22 cellular contexts compared by ENCODE assay signal in the genomic region with DNA sequence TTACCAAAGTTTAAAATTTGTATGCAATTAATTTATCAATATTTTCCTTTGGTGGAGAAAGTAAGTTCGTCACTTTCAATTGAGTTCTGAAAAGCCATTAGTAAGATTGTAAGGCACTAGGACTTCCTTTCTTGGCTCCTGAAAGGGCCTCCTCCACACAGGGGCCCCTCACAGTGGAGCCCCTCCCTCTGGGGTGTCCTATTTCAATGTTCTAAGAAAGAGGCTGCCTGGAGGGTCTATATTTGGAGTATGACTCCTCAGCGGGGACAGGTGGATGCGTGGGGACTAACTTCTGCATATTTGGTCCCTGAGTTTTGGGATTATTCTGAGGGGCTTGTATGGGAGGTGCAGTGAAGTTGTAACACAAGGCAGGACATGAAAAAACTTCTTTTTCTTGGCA. TPM values are rescaled to one million over a fixed set of nuclear protein-coding genes. Genes with fewer than 3 reads are reported as not detected.
DNase-seq lines count a peak whose midpoint lies in the region; ATAC-seq, FAIRE-seq and TF ChIP-seq lines count a peak whose summit lies in the region.
"Had no signal": no experiment of that assay in that cellular context is flagged by ENCODE, and none has a peak within 500 bp of the region (broad histone marks: within the 10 kb centered on the region; RNA-seq: fewer than 3 reads in every experiment).

No MANE protein-coding gene starts in this region.

- POLR2A ChIA-PET in CD4-positive, alpha-beta T cell (lab: Charles Lee): no interaction called here
- POLR2A ChIA-PET in RWPE1 (lab: Yijun Ruan, JAX; ENCODE audit: low non-redundant PET): no interaction called here

- no peak overlapping the region for H3K9ac ChIP-seq in endodermal cell (ENCODE audit: extremely low read depth, low read length, poor library complexity, severe bottlenecking)

- TF ChIP-seq POLR2A in Peyer's patch (IDR thresholded peaks at IDR 0.05): no peak

- H3K27ac ChIP-seq in CD4-positive, alpha-beta T cell (ENCODE audit: low read depth, low read length): no peak overlapping the region
- H3K27ac ChIP-seq in endodermal cell (ENCODE audit: low read depth, low read length) (no peak overlapping the region), Peyer's patch (no peak overlapping the region), RWPE1 (no peak overlapping the region)
- H3K27ac ChIP-seq: esophagus muscularis mucosa, spleen, suprapubic skin had no signal

- H3K9me3 ChIP-seq in CD4-positive, alpha-beta T cell (ENCODE audit: control insufficient read depth, low read length): no peaks in the 10 kb centered on the region
- no peaks in the 10 kb centered on the region for H3K9me3 ChIP-seq in endodermal cell (ENCODE audit: control insufficient read depth, low read length)
- H3K9me3 ChIP-seq in Peyer's patch: no peaks in the 10 kb centered on the region
- H3K9me3 ChIP-seq: BE2C, esophagus muscularis mucosa, spleen, suprapubic skin had no signal

- H3K4me1 ChIP-seq in endodermal cell (ENCODE audit: control insufficient read depth, insufficient read depth, low read length) (no peaks in the 10 kb centered on the region), Peyer's patch (no peaks in the 10 kb centered on the region)
- H3K4me1 ChIP-seq: BE2C, spleen had no signal

- FAIRE-seq in frontal cortex (lab: Jason Lieb, UNC): no peak
- FAIRE-seq: RCC 7860 had no signal

- no peaks in the 10 kb centered on the region for H3K9me3 Mint-ChIP-seq in CD4-positive, alpha-beta T cell
- H3K9me3 Mint-ChIP-seq in endodermal cell (peaks cover 40% of the 10 kb centered on the region), nephron progenitor cell (peaks cover 29% of the 10 kb centered on the region)
- H3K9me3 Mint-ChIP-seq: activated naive CD8-positive, alpha-beta T cell treated with anti-CD3 and anti-CD28 coated beads, Interleukin-2, amount 50 U/mL, for 24 hours; stimulated activated naive B cell treated with anti-CD40 and anti-IgM and Interleukin-4, amounts not matched to agents 10 μg/mL and 1 μg/mL and 100 μg/mL, for 72 hours; T-helper 1 cell treated with Interleukin-12 subunit alpha and Interleukin-12 subunit beta and Interleukin-4 antibody, amounts not matched to agents 30 μg/mL and 1 μg/mL, for 36 hours had no signal

- H3K4me3 Mint-ChIP-seq in CD4-positive, alpha-beta T cell: peak overlapping the region; percentile 54
- H3K4me3 Mint-ChIP-seq in endodermal cell (no peak overlapping the region), nephron progenitor cell (peak overlapping the region; percentile 52)
- H3K4me3 Mint-ChIP-seq: activated naive CD8-positive, alpha-beta T cell treated with anti-CD3 and anti-CD28 coated beads, Interleukin-2, amount 50 U/mL, for 24 hours; stimulated activated naive B cell treated with anti-CD40 and anti-IgM and Interleukin-4, amounts not matched to agents 10 μg/mL and 1 μg/mL and 100 μg/mL, for 72 hours; T-helper 1 cell treated with Interleukin-12 subunit alpha and Interleukin-12 subunit beta and Interleukin-4 antibody, amounts not matched to agents 30 μg/mL and 1 μg/mL, for 36 hours had no signal

- no peaks in the 10 kb centered on the region for H3K27me3 Mint-ChIP-seq in CD4-positive, alpha-beta T cell
- no peaks in the 10 kb centered on the region for H3K27me3 Mint-ChIP-seq in endodermal cell (ENCODE audit: insufficient read depth)
- no peaks in the 10 kb centered on the region for H3K27me3 Mint-ChIP-seq in nephron progenitor cell (ENCODE audit: low read depth, poor library complexity)

- no peaks in the 10 kb centered on the region for H3K27me3 ChIP-seq in CD4-positive, alpha-beta T cell (ENCODE audit: control insufficient read depth, insufficient read depth, low read length)
- no peaks in the 10 kb centered on the region for H3K27me3 ChIP-seq in endodermal cell (ENCODE audit: control insufficient read depth, insufficient read depth, low read length, poor library complexity, severe bottlenecking)
- no peaks in the 10 kb centered on the region for H3K27me3 ChIP-seq in Peyer's patch
- H3K27me3 ChIP-seq: BE2C, esophagus muscularis mucosa, suprapubic skin had no signal

- no peak for TF ChIP-seq CTCF in CD4-positive, alpha-beta T cell (IDR thresholded peaks at IDR 0.05)
- TF ChIP-seq CTCF in endodermal cell (conservative IDR thresholded peaks at IDR 0.05) (no peak), nephron progenitor cell (IDR thresholded peaks at IDR 0.05) (no peak), Peyer's patch (IDR thresholded peaks at IDR 0.05) (no peak), RWPE1 (conservative IDR thresholded peaks at IDR 0.05; ENCODE audit: low read depth) (no peak)

- peaks cover 8% of the 10 kb centered on the region for H3K4me1 Mint-ChIP-seq in CD4-positive, alpha-beta T cell (ENCODE audit: low read depth)
- H3K4me1 Mint-ChIP-seq in endodermal cell: no peaks in the 10 kb centered on the region
- H3K4me1 Mint-ChIP-seq in nephron progenitor cell: peaks cover 21% of the 10 kb centered on the region

- DNase-seq in CD4-positive, alpha-beta T cell: no peak
- DNase-seq in LHCN-M2 (ENCODE audit: low read depth) (peak; percentile 25), endodermal cell (peak; percentile 51), nephron progenitor cell (no peak), Peyer's patch (no peak), SKM-1 treated with dmso at 0.1 percent for 144 hours (lab: John Stamatoyannopoulos, UW; ENCODE audit: unreplicated experiment) (no peak), RWPE1 (ENCODE audit: low spot score) (no peak), frontal cortex (ENCODE audit: low spot score in 2 of 2) (no peak)
- DNase-seq: activated gamma-delta T cell treated with Interleukin-2 at 50 U/mL for 16 hours; activated naive CD8-positive, alpha-beta T cell treated with anti-CD3 and anti-CD28 coated beads, Interleukin-2, amount 50 U/mL, for 24 hours; BE2C; COR-L47; kidney glomerular epithelial cell; NCI-H2107; NCI-H526; spleen; stimulated activated CD4-positive, alpha-beta T cell treated with anti-CD3 and anti-CD28 coated beads, Interleukin-4, amount 100 ng/mL, for 1 hour; stimulated activated naive B cell treated with anti-CD40 and anti-IgM and Interleukin-4, amounts not matched to agents 10 μg/mL and 1 μg/mL and 100 μg/mL, for 72 hours had no signal

- peaks cover 9% of the 10 kb centered on the region for H3K36me3 Mint-ChIP-seq in CD4-positive, alpha-beta T cell (ENCODE audit: low read depth)
- H3K36me3 Mint-ChIP-seq in endodermal cell (ENCODE audit: low read depth) (peaks cover 16% of the 10 kb centered on the region), nephron progenitor cell (ENCODE audit: low read depth) (peaks cover 17% of the 10 kb centered on the region)
- H3K36me3 Mint-ChIP-seq: stimulated activated naive B cell treated with anti-CD40 and anti-IgM and Interleukin-4, amounts not matched to agents 10 μg/mL and 1 μg/mL and 100 μg/mL, for 72 hours had no signal

- ATAC-seq in CD4-positive, alpha-beta T cell (ENCODE audit: poor library complexity): no peak
- ATAC-seq: activated naive CD8-positive, alpha-beta T cell treated with anti-CD3 and anti-CD28 coated beads, Interleukin-2, amount 50 U/mL, for 24 hours; stimulated activated naive B cell treated with anti-CD40 and anti-IgM and Interleukin-4, amounts not matched to agents 10 μg/mL and 1 μg/mL and 100 μg/mL, for 72 hours had no signal

- no peaks in the 10 kb centered on the region for H3K36me3 ChIP-seq in endodermal cell (ENCODE audit: control insufficient read depth, insufficient read depth, low read length)
- H3K36me3 ChIP-seq in Peyer's patch: no peaks in the 10 kb centered on the region
- H3K36me3 ChIP-seq: BE2C, spleen, suprapubic skin had no signal

- intact Hi-C loops in CD4-positive, alpha-beta T cell (cut with DNase I, micrococcal nuclease): no loop called here

- no peak overlapping the region for H3K4me3 ChIP-seq in endodermal cell (ENCODE audit: low read length)
- H3K4me3 ChIP-seq in Peyer's patch: no peak overlapping the region
- H3K4me3 ChIP-seq: esophagus muscularis mucosa, spleen, suprapubic skin had no signal

- WGBS in endodermal cell (ENCODE audit: insufficient coverage in 1 of 2, insufficient read length in 1 of 2), 2 experiments: 31% methylated on average over 2 of the region's 3 CpGs; no CpG with 5 or more reads in 1 of the 2 experiments

- H3K27ac Mint-ChIP-seq in CD4-positive, alpha-beta T cell: no peak overlapping the region
- H3K27ac Mint-ChIP-seq in endodermal cell: no peak overlapping the region
- no peak overlapping the region for H3K27ac Mint-ChIP-seq in nephron progenitor cell
- H3K27ac Mint-ChIP-seq: activated naive CD8-positive, alpha-beta T cell treated with anti-CD3 and anti-CD28 coated beads, Interleukin-2, amount 50 U/mL, for 24 hours; stimulated activated naive B cell treated with anti-CD40 and anti-IgM and Interleukin-4, amounts not matched to agents 10 μg/mL and 1 μg/mL and 100 μg/mL, for 72 hours; T-helper 1 cell treated with Interleukin-12 subunit alpha and Interleukin-12 subunit beta and Interleukin-4 antibody, amounts not matched to agents 30 μg/mL and 1 μg/mL, for 36 hours had no signal

- CTCF ChIA-PET in CD4-positive, alpha-beta T cell (lab: Charles Lee): no interaction called here
- CTCF ChIA-PET in RWPE1 (lab: Yijun Ruan, JAX): no interaction called here

RNA-seq across cellular contexts. Expression of a gene that starts 1.6 kb away (rescaled TPM):
- total RNA-seq in CD4-positive, alpha-beta T cell: 10 to 100 TPM; 17.9 to 20.5 TPM
- 0.92 and 1.2 TPM in 2 replicates for total RNA-seq in LHCN-M2 (2014; rRNA removed)
- polyA plus RNA-seq in LHCN-M2 (2012): 3.8 TPM
- total RNA-seq in endodermal cell: 10 to 100 TPM; 15.5 to 20.4 TPM
- polyA plus RNA-seq in endodermal cell (2013, experiment 1 of 2): 12.7 TPM
- polyA plus RNA-seq in endodermal cell (2013, experiment 2 of 2): 11.2 TPM
- 10 to 100 TPM; 11.8 to 20.0 (median 16.3) TPM for total RNA-seq in Peyer's patch
- 9.4 TPM for total RNA-seq in frontal cortex

Comparison
In these comparisons a context has a peak if more than half of its experiments do, and no peak if none do; other contexts are left out.
1. DNase-seq: peak in LHCN-M2 (single experiment) and endodermal cell (single experiment); none in CD4-positive, alpha-beta T cell (0 of 10), nephron progenitor cell (single experiment), Peyer's patch (0 of 3), SKM-1 treated with dmso at 0.1 percent for 144 hours (single experiment), RWPE1 (single experiment) and frontal cortex (0 of 2).